ENCODE assay signal across 21 cellular contexts in the genomic region with DNA sequence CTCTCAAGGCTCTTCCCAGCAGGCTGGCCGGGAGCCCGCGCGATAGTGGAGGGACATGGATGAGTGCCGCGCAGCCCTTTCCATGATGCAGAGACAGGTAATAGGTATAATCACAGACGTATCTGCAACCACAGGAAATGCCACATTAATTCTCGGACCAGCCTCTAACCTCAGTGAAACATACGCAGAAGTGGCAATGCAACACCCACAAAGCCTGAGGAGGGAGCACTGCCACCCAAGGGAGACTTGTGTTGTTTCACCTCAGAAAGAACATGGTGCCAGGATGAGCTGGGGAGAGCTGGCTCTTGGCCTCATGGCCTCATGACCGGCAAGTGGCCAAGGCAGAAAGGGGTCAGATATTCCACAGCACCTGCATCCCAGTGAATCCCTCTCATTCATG. TPM values are rescaled to one million over a fixed set of nuclear protein-coding genes. Genes with fewer than 3 reads are reported as not detected.
"Had no signal": no experiment of that assay in that cellular context is flagged by ENCODE, and none has a peak within 500 bp of the region (broad histone marks: within the 10 kb centered on the region; RNA-seq: fewer than 3 reads in every experiment).

No MANE protein-coding gene starts in this region.

- H3K4me1 ChIP-seq: gastroesophageal sphincter, left lung, lower lobe of right lung, stomach had no signal

- ATAC-seq: gastroesophageal sphincter; left lung; lower lobe of right lung; naive thymus-derived CD4-positive, alpha-beta T cell; sciatic nerve had no signal

- FAIRE-seq: keratinocyte had no signal

- H3K27me3 ChIP-seq: esophagus squamous epithelium, gastroesophageal sphincter, left lung, stomach, transverse colon had no signal

- H3K36me3 ChIP-seq: esophagus squamous epithelium, gastroesophageal sphincter, left lung, lower lobe of right lung, thoracic aorta, transverse colon had no signal

- DNase-seq: effector memory CD4-positive, alpha-beta T cell; esophagus squamous epithelium; foreskin fibroblast; immature natural killer cell; left lung; lower lobe of right lung; naive thymus-derived CD4-positive, alpha-beta T cell; nephron progenitor cell; stimulated activated naive CD4-positive, alpha-beta T cell; stomach; substantia nigra; transverse colon had no signal

- H3K9me3 ChIP-seq: esophagus squamous epithelium, gastroesophageal sphincter, left lung, lower lobe of right lung, stomach, thoracic aorta, transverse colon had no signal

- H3K27ac ChIP-seq: epithelial cell of prostate, esophagus squamous epithelium, gastroesophageal sphincter, left lung, lower lobe of right lung, stomach, thoracic aorta, transverse colon had no signal

- H3K4me3 ChIP-seq: esophagus squamous epithelium, gastroesophageal sphincter, left lung, lower lobe of right lung, stomach, thoracic aorta, transverse colon had no signal

RNA-seq across cellular contexts. Expression of a gene that starts 39.0 kb away (rescaled TPM):
- total RNA-seq: esophagus squamous epithelium; gastroesophageal sphincter; left lung; lower lobe of right lung; mononuclear cell; naive thymus-derived CD4-positive, alpha-beta T cell; omental fat pad; pulmonary artery endothelial cell; sciatic nerve; stomach; transverse colon; urinary bladder had no signal
- polyA plus RNA-seq: immature natural killer cell; keratinocyte; naive thymus-derived CD4-positive, alpha-beta T cell had no signal
